Comparison of ENCODE assay signal across 8 cellular contexts in genomic region chr22:41621099-41621910, GRCh38. TPM values are rescaled to one million over a fixed set of nuclear protein-coding genes. Genes with fewer than 3 reads are reported as not detected.
A peak's percentile ranks its signal among the peaks of the same experiment; 100 is the strongest.
DNase-seq lines count a peak whose midpoint lies in the region; ATAC-seq, FAIRE-seq and TF ChIP-seq lines count a peak whose summit lies in the region.

TSS of gene XRCC6 (plus strand) at chr22:41621295. CDS start at chr22:41622005, 710 bp downstream.

- peaks cover 0 to 45% (median 29%) of the 10 kb centered on the region in 9 donors for H3K36me3 ChIP-seq in heart right ventricle
- H3K36me3 ChIP-seq in upper lobe of right lung: peaks cover 40% of the 10 kb centered on the region

- intact Hi-C loops in T-helper 1 cell treated with Interleukin-12 subunit alpha and Interleukin-12 subunit beta and Interleukin-4 antibody, amounts not matched to agents 30 ng/mL and 1 ng/mL, for 36 hours (cut with micrococcal nuclease): loop anchor here (1.0 to 10.0 kb wide), 15 partner anchors 31 to 993 kb away; partner anchors contain the start of genes ACO2, EP300, MRTFA and NAGA
- intact Hi-C loops in heart right ventricle (cut with DNase I) (loop anchor here in 1 of 10 donors (1.0 kb wide), 1 partner anchor 77 kb away; the partner anchor contains the start of gene POLR3H), posterior vena cava (cut with DNase I) (no loop called here), upper lobe of right lung (cut with DNase I) (no loop called here)

- H3K27ac ChIP-seq in heart right ventricle (peak within 1 kb of the TSS; percentile 89 to 99 (median 96)), upper lobe of right lung (peak within 1 kb of the TSS; percentile 94)

- TF ChIP-seq CTCF in heart right ventricle (IDR thresholded peaks at IDR 0.05): no peak
- TF ChIP-seq CTCF in upper lobe of right lung (IDR thresholded peaks at IDR 0.05): no peak

- no peaks in the 10 kb centered on the region for H3K27me3 ChIP-seq in heart right ventricle
- H3K27me3 ChIP-seq in upper lobe of right lung: no peaks in the 10 kb centered on the region

- 0% methylated on average over 70 of the region's 70 CpGs for WGBS in heart right ventricle, 2 donors

- H3K4me1 ChIP-seq in heart right ventricle: peaks cover 10 to 54% (median 39%) of the 10 kb centered on the region in 9 donors
- peaks cover 36% of the 10 kb centered on the region for H3K4me1 ChIP-seq in upper lobe of right lung

- H3K4me3 ChIP-seq in heart right ventricle: peak within 1 kb of the TSS; percentile 75 to 99 (median 87)
- peak within 1 kb of the TSS; percentile 90 for H3K4me3 ChIP-seq in upper lobe of right lung

- peak; percentile 100 for FAIRE-seq in GM12892 (lab: Jason Lieb, UNC)

- ATAC-seq in HG02852 (IDR thresholded peaks at IDR 0.05; ENCODE audit: unreplicated experiment) (peak; percentile 74), heart right ventricle (peak; percentile 97 to 99 (median 98)), upper lobe of right lung (peak; percentile 98)

- no peaks in the 10 kb centered on the region for H3K9me3 ChIP-seq in heart right ventricle
- no peaks in the 10 kb centered on the region for H3K9me3 ChIP-seq in upper lobe of right lung

- DNase-seq in GM12892 (ENCODE audit: insufficient read length) (peak; percentile 99), NCI-H146 treated with DMSO at 0.1 percent for 48 hours (lab: John Stamatoyannopoulos, UW; ENCODE audit: unreplicated experiment) (peak; percentile 94), amniotic epithelial cell (ENCODE audit: low read depth) (peak; percentile 99), heart right ventricle (peak; percentile 100), posterior vena cava (ENCODE audit: low spot score) (peak; percentile 100), upper lobe of right lung (peak; percentile 100)

- peak; percentile 85 for TF ChIP-seq POLR2A in GM12892 (IDR thresholded peaks at IDR 0.05; ENCODE audit: low read depth, low read length)

RNA-seq across cellular contexts. Expression of gene XRCC6, which starts in this region (rescaled TPM):
- 514 TPM for polyA plus RNA-seq in GM12892 (2012; ENCODE audit: missing spikeins)
- 275 and 279 TPM in 2 replicates for total RNA-seq in T-helper 1 cell treated with Interleukin-12 subunit alpha and Interleukin-12 subunit beta and Interleukin-4 antibody, amounts not matched to agents 30 ng/mL and 1 ng/mL, for 36 hours
- total RNA-seq in heart right ventricle (100 to 1,000 TPM; 152 to 192 (median 181) TPM), posterior vena cava (100 to 1,000 TPM; 145 to 154 TPM), upper lobe of right lung (160 TPM)
- 100 to 1,000 TPM; 103 to 185 TPM for polyA plus RNA-seq in heart right ventricle

Comparison
In these comparisons a context has a peak if more than half of its experiments do, and no peak if none do; other contexts are left out.
1. Peak in every context shown above with its lines: DNase-seq, ATAC-seq, H3K4me3 ChIP-seq and H3K27ac ChIP-seq.